ENCODE assay signal across 12 cellular contexts in genomic region chr3:156750191-156750873, GRCh38.
DNase-seq lines count a peak whose midpoint lies in the region; ATAC-seq and TF ChIP-seq lines count a peak whose summit lies in the region.
"Had no signal": no experiment of that assay in that cellular context is flagged by ENCODE, and none has a peak within 500 bp of the region (broad histone marks: within the 10 kb centered on the region; RNA-seq: fewer than 3 reads in every experiment).

No MANE protein-coding gene starts in this region.

- peaks cover 35% of the 10 kb centered on the region for H3K36me3 Mint-ChIP-seq in HFFc6 (ENCODE audit: low read depth)
- peaks cover 0 to 12% of the 10 kb centered on the region in 2 donors for H3K36me3 Mint-ChIP-seq in CD4-positive, alpha-beta memory T cell
- no peaks in the 10 kb centered on the region for H3K36me3 Mint-ChIP-seq in T-helper 17 cell (ENCODE audit: low read depth)

- peak overlapping the region; percentile 84 for H3K4me3 Mint-ChIP-seq in HFFc6
- no peak overlapping the region for H3K4me3 Mint-ChIP-seq in CD4-positive, alpha-beta memory T cell
- no peak overlapping the region for H3K4me3 Mint-ChIP-seq in T-helper 17 cell

- no peaks in the 10 kb centered on the region for H3K36me3 ChIP-seq in A673 (ENCODE audit: insufficient read depth, low read length, poor library complexity, severe bottlenecking)
- no peaks in the 10 kb centered on the region for H3K36me3 ChIP-seq in CD4-positive, alpha-beta memory T cell (ENCODE audit: insufficient read depth, low read length)
- H3K36me3 ChIP-seq: BLaER1 treated with 17β-estradiol and CSF1 and Interleukin-3, amounts not matched to agents 10 nM and 100 nM; prostate gland had no signal

- TF ChIP-seq CTCF in A673 (conservative IDR thresholded peaks at IDR 0.05; ENCODE audit: low read depth, low read length): no peak
- TF ChIP-seq CTCF in HFFc6 (IDR thresholded peaks at IDR 0.05): no peak

- peaks cover 15% of the 10 kb centered on the region for H3K9me3 Mint-ChIP-seq in HFFc6
- H3K9me3 Mint-ChIP-seq in CD4-positive, alpha-beta memory T cell: peaks cover 0 to 19% (median 13%) of the 10 kb centered on the region in 8 donors

- H3K9me3 ChIP-seq in A673 (ENCODE audit: low read depth, low read length, poor library complexity, severe bottlenecking) (peaks cover 12% of the 10 kb centered on the region), T-helper 17 cell (ENCODE audit: control insufficient read depth, low read length, poor library complexity, severe bottlenecking) (peaks cover 5% of the 10 kb centered on the region)
- H3K9me3 ChIP-seq in CD4-positive, alpha-beta memory T cell (ENCODE audit: control insufficient read depth in 1 of 2, low read length in 2 of 2): peaks cover 0 to 4% of the 10 kb centered on the region in 2 donors
- H3K9me3 ChIP-seq: prostate gland had no signal

- H3K4me3 ChIP-seq in A673 (ENCODE audit: low read depth, low read length, poor library complexity, severe bottlenecking): no peak overlapping the region
- H3K4me3 ChIP-seq in CD4-positive, alpha-beta memory T cell (ENCODE audit: low read length in 2 of 2): no peak overlapping the region
- H3K4me3 ChIP-seq: BLaER1 treated with 17β-estradiol and CSF1 and Interleukin-3, amounts not matched to agents 10 nM and 100 nM; prostate gland had no signal

- ATAC-seq in GM21825 (IDR thresholded peaks at IDR 0.05; ENCODE audit: unreplicated experiment): no peak
- no peak for ATAC-seq in HG02938 (IDR thresholded peaks at IDR 0.05; ENCODE audit: unreplicated experiment)
- no peak for ATAC-seq in T-helper 17 cell

- peaks cover 2% of the 10 kb centered on the region for H3K27me3 Mint-ChIP-seq in HFFc6 (ENCODE audit: insufficient read depth)
- peaks cover 9 to 12% of the 10 kb centered on the region in 2 donors for H3K27me3 Mint-ChIP-seq in CD4-positive, alpha-beta memory T cell
- peaks cover 32% of the 10 kb centered on the region for H3K27me3 Mint-ChIP-seq in T-helper 17 cell

- CTCF ChIA-PET in A673 (lab: Charles Lee): no interaction called here
- CTCF ChIA-PET in CD4-positive, alpha-beta memory T cell (lab: Charles Lee; ENCODE audit: partially characterized antibody): no interaction called here

- H3K27ac Mint-ChIP-seq in HFFc6 (peak overlapping the region; percentile 98), T-helper 17 cell (no peak overlapping the region)
- no peak overlapping the region for H3K27ac Mint-ChIP-seq in CD4-positive, alpha-beta memory T cell

- H3K4me1 Mint-ChIP-seq in HFFc6 (ENCODE audit: low read depth): peaks cover 61% of the 10 kb centered on the region
- H3K4me1 Mint-ChIP-seq in CD4-positive, alpha-beta memory T cell: no peaks in the 10 kb centered on the region
- no peaks in the 10 kb centered on the region for H3K4me1 Mint-ChIP-seq in T-helper 17 cell

- peak; percentile 27 for DNase-seq in A673 (ENCODE audit: low spot score)
- peak; percentile 51 for DNase-seq in HFFc6
- peak; percentile 65 for DNase-seq in astrocyte of the hippocampus (ENCODE audit: low read depth, low spot score)
- peak; percentile 71 for DNase-seq in left kidney (ENCODE audit: low read depth, low spot score)
- no peak for DNase-seq in CD4-positive, alpha-beta memory T cell
- no peak for DNase-seq in T-helper 17 cell
- DNase-seq: KG1; stimulated activated CD8-positive, alpha-beta memory T cell treated with anti-CD3 and anti-CD28 coated beads, Interleukin-4, amount 100 ng/mL, for 48 hours had no signal

- POLR2A ChIA-PET in A673 (lab: Charles Lee; ENCODE audit: low non-redundant PET): interaction anchor here (1.1 kb wide), 1 partner anchor 12 kb away, joined by 4 read pairs; no protein-coding TSS in a partner anchor
- POLR2A ChIA-PET in CD4-positive, alpha-beta memory T cell (lab: Charles Lee; ENCODE audit: partially characterized antibody): no interaction called here

- peaks cover 31% of the 10 kb centered on the region for H3K4me1 ChIP-seq in A673 (ENCODE audit: insufficient read depth, low read length, poor library complexity, severe bottlenecking)
- H3K4me1 ChIP-seq in CD4-positive, alpha-beta memory T cell (ENCODE audit: insufficient read depth, low read length): no peaks in the 10 kb centered on the region
- H3K4me1 ChIP-seq: BLaER1 treated with 17β-estradiol and CSF1 and Interleukin-3, amounts not matched to agents 10 nM and 100 nM; prostate gland had no signal

- H3K27me3 ChIP-seq in A673 (replicated peaks; ENCODE audit: insufficient read depth, low read depth, low read length, poor library complexity): no peaks in the 10 kb centered on the region
- H3K27me3 ChIP-seq in CD4-positive, alpha-beta memory T cell (ENCODE audit: insufficient read depth, low read length): no peaks in the 10 kb centered on the region
- H3K27me3 ChIP-seq: BLaER1 treated with 17β-estradiol and CSF1 and Interleukin-3, amounts not matched to agents 10 nM and 100 nM had no signal

- H3K27ac ChIP-seq in A673 (ENCODE audit: low read depth, low read length, poor library complexity, severe bottlenecking): peak overlapping the region; percentile 78
- H3K27ac ChIP-seq in CD4-positive, alpha-beta memory T cell (ENCODE audit: low read depth, low read length): no peak overlapping the region
- H3K27ac ChIP-seq: BLaER1 treated with 17β-estradiol and CSF1 and Interleukin-3, amounts not matched to agents 10 nM and 100 nM had no signal

- intact Hi-C loops in A673 (cut with micrococcal nuclease; ENCODE audit: unreplicated experiment): no loop called here
- intact Hi-C loops in CD4-positive, alpha-beta memory T cell (cut with micrococcal nuclease): no loop called here

- BruUV-seq in A673 (replicated peaks; lab: Mats Ljungman, UMichigan): no TSS peak

Comparison
In these comparisons a context has a peak if more than half of its experiments do, and no peak if none do; other contexts are left out.
1. DNase-seq: peak in A673 (single experiment), HFFc6 (single experiment), astrocyte of the hippocampus (single experiment) and left kidney (single experiment); none in CD4-positive, alpha-beta memory T cell (0 of 5) and T-helper 17 cell (0 of 3).